ENCODE assay signal across 15 cellular contexts in genomic region chr11:36374726-36375125, GRCh38.
DNase-seq lines count a peak whose midpoint lies in the region; TF ChIP-seq lines count a peak whose summit lies in the region.
"Had no signal": no experiment of that assay in that cellular context is flagged by ENCODE, and none has a peak within 500 bp of the region (broad histone marks: within the 10 kb centered on the region; RNA-seq: fewer than 3 reads in every experiment).

No MANE protein-coding gene starts in this region.

- H3K9me3 ChIP-seq in CD8-positive, alpha-beta memory T cell (ENCODE audit: low read length), result no peaks in the 10 kb centered on the region
- no peaks in the 10 kb centered on the region for H3K9me3 ChIP-seq in SJCRH30 (replicated peaks)

- peaks cover 7 to 13% of the 10 kb centered on the region in 2 donors for H3K27me3 Mint-ChIP-seq in CD8-positive, alpha-beta memory T cell
- H3K27me3 Mint-ChIP-seq in immature natural killer cell (ENCODE audit: low read depth in 3 of 3) (peaks cover 3 to 18% (median 7%) of the 10 kb centered on the region in 3 donors), osteocyte (ENCODE audit: unreplicated experiment) (no peaks in the 10 kb centered on the region)

- H3K4me3 ChIP-seq in CD8-positive, alpha-beta memory T cell (ENCODE audit: low read length), result no peak overlapping the region
- no peak overlapping the region for H3K4me3 ChIP-seq in SJCRH30

- no peak overlapping the region for H3K27ac ChIP-seq in CD8-positive, alpha-beta memory T cell (ENCODE audit: low read depth, low read length)
- no peak overlapping the region for H3K27ac ChIP-seq in SJCRH30

- no peak for TF ChIP-seq CTCF in osteocyte (IDR thresholded peaks at IDR 0.05)

- no peak for DNase-seq in CD8-positive, alpha-beta memory T cell
- DNase-seq in SJCRH30 (peak; percentile 45 to 69), immature natural killer cell (no peak), osteocyte (ENCODE audit: extremely low spot score, unreplicated experiment) (no peak), NCI-H510A treated with DMSO at 0.1 percent for 48 hours (lab: John Stamatoyannopoulos, UW) (no peak), Kasumi-1 (lab: John Stamatoyannopoulos, UW) (no peak), HPDE6-E6E7 (ENCODE audit: extremely low spot score) (no peak)
- DNase-seq: C1 segment of cervical spinal cord, DND-41, GOT3, NCI-H1105, NCI-H2081, NCI-H774, PC-3, SIG-M5 had no signal

- peak overlapping the region in 5 of 7 donors; percentile 13 to 100 (median 56) for H3K4me3 Mint-ChIP-seq in CD8-positive, alpha-beta memory T cell
- H3K4me3 Mint-ChIP-seq in immature natural killer cell, result peak overlapping the region; percentile 20 to 100 (median 99)
- no peak overlapping the region for H3K4me3 Mint-ChIP-seq in osteocyte (ENCODE audit: unreplicated experiment)

- H3K27me3 ChIP-seq in CD8-positive, alpha-beta memory T cell (ENCODE audit: insufficient read depth, low read length, poor library complexity, severe bottlenecking), result no peaks in the 10 kb centered on the region
- no peaks in the 10 kb centered on the region for H3K27me3 ChIP-seq in SJCRH30

- H3K4me1 Mint-ChIP-seq in CD8-positive, alpha-beta memory T cell, result peaks cover 30 to 46% (median 45%) of the 10 kb centered on the region in 3 donors
- peaks cover 46 to 52% of the 10 kb centered on the region in 2 donors for H3K4me1 Mint-ChIP-seq in immature natural killer cell
- H3K4me1 Mint-ChIP-seq in osteocyte (ENCODE audit: unreplicated experiment), result peaks cover 58% of the 10 kb centered on the region

- CTCF ChIA-PET in CD8-positive, alpha-beta memory T cell (lab: Charles Lee), result interaction anchor here (1.2 to 5.3 kb wide), 4 partner anchors 10 to 37 kb away, joined by 3 to 45 read pairs (median 12); no protein-coding TSS in a partner anchor

- peak overlapping the region in 4 of 8 donors; percentile 48 to 95 (median 72) for H3K27ac Mint-ChIP-seq in CD8-positive, alpha-beta memory T cell
- H3K27ac Mint-ChIP-seq in immature natural killer cell (peak overlapping the region; percentile 85 to 99 (median 96)), osteocyte (ENCODE audit: unreplicated experiment) (peak overlapping the region; percentile 97)

- POLR2A ChIA-PET in CD8-positive, alpha-beta memory T cell (lab: Charles Lee), result no interaction called here

- no peaks in the 10 kb centered on the region for H3K9me3 Mint-ChIP-seq in CD8-positive, alpha-beta memory T cell
- no peaks in the 10 kb centered on the region for H3K9me3 Mint-ChIP-seq in immature natural killer cell
- no peaks in the 10 kb centered on the region for H3K9me3 Mint-ChIP-seq in osteocyte (ENCODE audit: unreplicated experiment)

- H3K36me3 ChIP-seq in CD8-positive, alpha-beta memory T cell (ENCODE audit: insufficient read depth, low read length), result no peaks in the 10 kb centered on the region
- no peaks in the 10 kb centered on the region for H3K36me3 ChIP-seq in SJCRH30

- peaks cover 13% of the 10 kb centered on the region for H3K4me1 ChIP-seq in CD8-positive, alpha-beta memory T cell (ENCODE audit: insufficient read depth, low read length)
- peaks cover 14% of the 10 kb centered on the region for H3K4me1 ChIP-seq in SJCRH30

- H3K36me3 Mint-ChIP-seq in CD8-positive, alpha-beta memory T cell, result peaks cover 4 to 27% (median 8%) of the 10 kb centered on the region in 3 donors
- H3K36me3 Mint-ChIP-seq in immature natural killer cell (peaks cover 19 to 24% (median 21%) of the 10 kb centered on the region in 3 donors), osteocyte (ENCODE audit: unreplicated experiment) (peaks cover 9% of the 10 kb centered on the region)

Comparison
In these comparisons a context has a peak if more than half of its experiments do, and no peak if none do; other contexts are left out.
1. DNase-seq: peak in SJCRH30 (2 of 2); none in CD8-positive, alpha-beta memory T cell (0 of 5), immature natural killer cell (0 of 3), osteocyte (single experiment), NCI-H510A treated with DMSO at 0.1 percent for 48 hours (single experiment), Kasumi-1 (0 of 2) and HPDE6-E6E7 (single experiment).